In genomic region chr11:131626761-131627160, GRCh38 we compare ENCODE assay signal across 16 cellular contexts.
"Had no signal": no experiment of that assay in that cellular context is flagged by ENCODE, and none has a peak within 500 bp of the region (broad histone marks: within the 10 kb centered on the region; RNA-seq: fewer than 3 reads in every experiment).

No MANE protein-coding gene starts in this region.

- H3K27ac ChIP-seq: colonic mucosa, esophagus squamous epithelium, left lung had no signal

- H3K4me3 ChIP-seq: colonic mucosa, esophagus squamous epithelium, left lung, mucosa of descending colon had no signal

- DNase-seq: activated CD4-positive, alpha-beta T cell treated with anti-CD3 and anti-CD28 coated beads, Interleukin-2, amount 10 ng/mL, durations not matched to agents 7 days and 5 days; activated CD8-positive, alpha-beta memory T cell treated with anti-CD3 and anti-CD28 coated beads, Interleukin-2, amount 50 U/mL, for 48 hours; activated gamma-delta T cell; activated T-cell treated with anti-CD3 and anti-CD28 coated beads, Interleukin-2, amount 50 U/mL, for 72 hours; colonic mucosa; esophagus squamous epithelium; hippocampal formation; kidney; left lung; mucosa of descending colon; naive thymus-derived CD4-positive, alpha-beta T cell; stimulated activated CD4-positive, alpha-beta T cell treated with anti-CD3 and anti-CD28 coated beads, Interleukin-4, amount 100 ng/mL, for 24 hours; stimulated activated naive CD4-positive, alpha-beta T cell treated with Interleukin-2 at 50 U/mL for 16 hours; substantia nigra; T-helper 2 cell; trophoblast cell had no signal

- H3K27me3 ChIP-seq: colonic mucosa, esophagus squamous epithelium had no signal
